ENCODE assay signal across 20 cellular contexts in genomic region chr6:140311146-140311545, GRCh38.
DNase-seq lines count a peak whose midpoint lies in the region; TF ChIP-seq lines count a peak whose summit lies in the region.
"Had no signal": no experiment of that assay in that cellular context is flagged by ENCODE, and none has a peak within 500 bp of the region (broad histone marks: within the 10 kb centered on the region; RNA-seq: fewer than 3 reads in every experiment).

No MANE protein-coding gene starts in this region.

- 0 out of 2 replicates have a peak, but pooled peaks cover 3% of the 10 kb centered on the region for H3K9me2 ChIP-seq in GM23248 (ENCODE audit: insufficient read depth)

- no peak overlapping the region for H3K27ac Mint-ChIP-seq in chondrocyte (ENCODE audit: unreplicated experiment)
- H3K27ac Mint-ChIP-seq: CD4-positive, alpha-beta T cell; IgD-negative memory B cell had no signal

- no peaks in the 10 kb centered on the region for H3K27me3 ChIP-seq in ACC112 (ENCODE audit: insufficient read depth, low read length)
- H3K27me3 ChIP-seq in GM23248 (replicated peaks; ENCODE audit: insufficient read depth), result no peaks in the 10 kb centered on the region
- no peaks in the 10 kb centered on the region for H3K27me3 ChIP-seq in adipocyte (replicated peaks; ENCODE audit: control insufficient read depth, insufficient read depth, low read length)
- no peaks in the 10 kb centered on the region for H3K27me3 ChIP-seq in osteoblast (ENCODE audit: insufficient read depth, low read length)

- H3F3A ChIP-seq in GM23248 (ENCODE audit: insufficient read depth), result peaks cover 5% of the 10 kb centered on the region; the same call in 1 of the 2 replicates

- H3K4me1 Mint-ChIP-seq in chondrocyte (ENCODE audit: low read depth), result peaks cover 4% of the 10 kb centered on the region
- H3K4me1 Mint-ChIP-seq: IgD-negative memory B cell had no signal

- peak; percentile 25 for DNase-seq in GM23248
- DNase-seq in adipocyte (ENCODE audit: low read depth), result peak; percentile 33
- peak; percentile 44 for DNase-seq in osteoblast (ENCODE audit: insufficient read length, low spot score, missing footprints)
- DNase-seq in chondrocyte (ENCODE audit: low spot score), result no peak
- no peak for DNase-seq in kidney tubule cell (ENCODE audit: low spot score)
- no peak for DNase-seq in NCI-H1048 (lab: John Stamatoyannopoulos, UW)
- DNase-seq in NCI-H526 (lab: John Stamatoyannopoulos, UW), result no peak
- DNase-seq: 8988T; CD4-positive, alpha-beta T cell; DMS153; Karpas-422; MM.1S; NCI-H1092 treated with DMSO at 0.1 percent for 48 hours; NCI-H146; NCI-H2081; NCI-H748 treated with DMSO at 0.1 percent for 48 hours; NK-92 treated with Interleukin-12 subunit alpha and Interleukin-12 subunit beta, amount 100 ng/mL, for 24 hours; SHP77 treated with DMSO at 0.1 percent for 48 hours had no signal

- no peaks in the 10 kb centered on the region for H3K36me3 ChIP-seq in ACC112 (ENCODE audit: insufficient read depth, low read length)
- no peaks in the 10 kb centered on the region for H3K36me3 ChIP-seq in GM23248 (ENCODE audit: low read depth)
- no peaks in the 10 kb centered on the region for H3K36me3 ChIP-seq in adipocyte (ENCODE audit: control insufficient read depth, insufficient read depth, low read length, severe bottlenecking)
- no peaks in the 10 kb centered on the region for H3K36me3 ChIP-seq in osteoblast (ENCODE audit: insufficient read depth, low read length)

- peaks cover 3% of the 10 kb centered on the region for H3K4me1 ChIP-seq in ACC112 (ENCODE audit: control insufficient read depth, insufficient read depth, low read length, unreplicated experiment)
- peaks cover 9% of the 10 kb centered on the region for H3K4me1 ChIP-seq in GM23248 (ENCODE audit: insufficient read depth)
- no peaks in the 10 kb centered on the region for H3K4me1 ChIP-seq in adipocyte (ENCODE audit: control insufficient read depth, insufficient read depth, low read length)
- H3K4me1 ChIP-seq in osteoblast (ENCODE audit: insufficient read depth, low read length), result peaks cover 6% of the 10 kb centered on the region

- H3K9me3 ChIP-seq in GM23248 (ENCODE audit: low read depth), result no peaks in the 10 kb centered on the region
- H3K9me3 ChIP-seq in adipocyte (ENCODE audit: control insufficient read depth, low read length), result no peaks in the 10 kb centered on the region
- no peaks in the 10 kb centered on the region for H3K9me3 ChIP-seq in osteoblast (ENCODE audit: low read depth, low read length)

- H3K79me2 ChIP-seq in ACC112 (ENCODE audit: control insufficient read depth, insufficient read depth, low read length, unreplicated experiment) (no peaks in the 10 kb centered on the region), GM23248 (ENCODE audit: insufficient read depth) (no peaks in the 10 kb centered on the region), osteoblast (ENCODE audit: insufficient read depth, low read length) (no peaks in the 10 kb centered on the region)

- H3K4me2 ChIP-seq in GM23248 (ENCODE audit: unreplicated experiment) (peak overlapping the region; percentile 33), osteoblast (ENCODE audit: insufficient read depth, low read length) (no peak overlapping the region)

- H3K27me3 Mint-ChIP-seq in chondrocyte (ENCODE audit: low read depth), result no peaks in the 10 kb centered on the region
- H3K27me3 Mint-ChIP-seq: CD4-positive, alpha-beta T cell; IgD-negative memory B cell had no signal

- H3K9me3 Mint-ChIP-seq in chondrocyte (ENCODE audit: low read depth), result peaks cover 14% of the 10 kb centered on the region
- H3K9me3 Mint-ChIP-seq: CD4-positive, alpha-beta T cell; IgD-negative memory B cell had no signal

- H4K20me1 ChIP-seq in GM23248 (ENCODE audit: insufficient read depth) (no peaks in the 10 kb centered on the region), osteoblast (ENCODE audit: insufficient read depth, low read length) (no peaks in the 10 kb centered on the region)

- H2AFZ ChIP-seq in ACC112 (ENCODE audit: low read length, unreplicated experiment) (peak overlapping the region; percentile 62), GM23248 (peak overlapping the region; percentile 66; the same call in 1 of the 2 replicates), osteoblast (ENCODE audit: low read length) (peak overlapping the region; percentile 33)

- no peaks in the 10 kb centered on the region for H3K36me3 Mint-ChIP-seq in chondrocyte (ENCODE audit: low read depth)
- H3K36me3 Mint-ChIP-seq: IgD-negative memory B cell had no signal

- in situ Hi-C loops in GM23248 (cut with MboI), result no loop called here

- H3K4me3 ChIP-seq in ACC112 (ENCODE audit: low read depth, low read length) (no peak overlapping the region), GM23248 (no peak overlapping the region), adipocyte (ENCODE audit: low read length) (no peak overlapping the region), osteoblast (ENCODE audit: insufficient read depth, low read length) (no peak overlapping the region)

- H3K9ac ChIP-seq in GM23248, result no peak overlapping the region
- no peak overlapping the region for H3K9ac ChIP-seq in adipocyte (ENCODE audit: low read length)

- H3K27ac ChIP-seq in ACC112 (ENCODE audit: low read depth, low read length) (no peak overlapping the region), GM23248 (no peak overlapping the region), osteoblast (ENCODE audit: low read depth, low read length) (no peak overlapping the region)

- TF ChIP-seq CTCF in osteoblast (IDR thresholded peaks at IDR 0.05; ENCODE audit: extremely low read depth, low read depth, low read length) (no peak), chondrocyte (IDR thresholded peaks at IDR 0.05) (no peak)

- H3K4me3 Mint-ChIP-seq in chondrocyte (ENCODE audit: unreplicated experiment), result no peak overlapping the region
- H3K4me3 Mint-ChIP-seq: CD4-positive, alpha-beta T cell; IgD-negative memory B cell had no signal

Comparison
In these comparisons a context has a peak if more than half of its experiments do, and no peak if none do; other contexts are left out.
1. DNase-seq: peak in GM23248 (single experiment), adipocyte (single experiment) and osteoblast (single experiment); none in chondrocyte (single experiment), kidney tubule cell (single experiment), NCI-H1048 (single experiment) and NCI-H526 (0 of 2).
2. Peak in every context shown above with its lines, with median percentiles within 50 percentile points of each other: H2AFZ ChIP-seq.